In the genomic region with DNA sequence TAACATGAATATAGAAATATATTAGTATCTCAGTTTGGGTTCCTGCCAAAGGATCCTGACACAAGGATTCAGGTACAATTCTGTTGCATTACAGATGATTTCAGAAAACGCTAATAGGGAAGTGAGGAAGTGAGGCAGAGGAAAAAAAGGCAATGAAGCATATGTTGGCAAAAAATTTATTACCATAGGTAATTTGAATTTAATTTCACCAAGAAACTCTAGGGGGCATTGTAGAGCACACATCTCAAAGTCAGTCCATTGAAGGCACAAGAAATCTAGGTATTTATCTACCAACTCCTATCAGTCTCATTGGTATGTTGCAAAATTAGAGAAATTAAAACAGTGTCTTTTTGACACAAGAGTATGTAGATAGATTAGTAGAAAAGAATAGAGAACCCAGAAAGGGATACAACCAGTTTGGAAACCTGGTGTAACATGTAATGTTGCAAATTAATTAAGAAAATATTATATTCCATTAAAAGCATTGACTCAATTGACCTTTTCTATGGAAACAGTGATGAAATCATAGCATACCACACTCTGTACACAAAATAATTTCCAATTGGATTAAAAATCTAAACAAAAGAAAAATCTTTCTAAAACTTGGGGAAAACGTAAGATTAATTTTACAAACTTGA, we compare ENCODE assay signal across 1 cellular context.
TF ChIP-seq lines count a peak whose summit lies in the region.

No MANE protein-coding gene starts in this region.

TF ChIP-seq in IMR-90, 13 proteins besides CTCF, POLR2A, EP300 and RAD21 (continued from another document):
- TF ChIP-seq, protein P1, sequence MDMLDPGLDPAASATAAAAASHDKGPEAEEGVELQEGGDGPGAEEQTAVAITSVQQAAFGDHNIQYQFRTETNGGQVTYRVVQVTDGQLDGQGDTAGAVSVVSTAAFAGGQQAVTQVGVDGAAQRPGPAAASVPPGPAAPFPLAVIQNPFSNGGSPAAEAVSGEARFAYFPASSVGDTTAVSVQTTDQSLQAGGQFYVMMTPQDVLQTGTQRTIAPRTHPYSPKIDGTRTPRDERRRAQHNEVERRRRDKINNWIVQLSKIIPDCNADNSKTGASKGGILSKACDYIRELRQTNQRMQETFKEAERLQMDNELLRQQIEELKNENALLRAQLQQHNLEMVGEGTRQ (IDR thresholded peaks at IDR 0.05; ENCODE audit: low read depth, low read length) = no peak
- TF ChIP-seq CEBPB (IDR thresholded peaks at IDR 0.05; ENCODE audit: low read depth, low read length) = no peak
- TF ChIP-seq, protein P2, sequence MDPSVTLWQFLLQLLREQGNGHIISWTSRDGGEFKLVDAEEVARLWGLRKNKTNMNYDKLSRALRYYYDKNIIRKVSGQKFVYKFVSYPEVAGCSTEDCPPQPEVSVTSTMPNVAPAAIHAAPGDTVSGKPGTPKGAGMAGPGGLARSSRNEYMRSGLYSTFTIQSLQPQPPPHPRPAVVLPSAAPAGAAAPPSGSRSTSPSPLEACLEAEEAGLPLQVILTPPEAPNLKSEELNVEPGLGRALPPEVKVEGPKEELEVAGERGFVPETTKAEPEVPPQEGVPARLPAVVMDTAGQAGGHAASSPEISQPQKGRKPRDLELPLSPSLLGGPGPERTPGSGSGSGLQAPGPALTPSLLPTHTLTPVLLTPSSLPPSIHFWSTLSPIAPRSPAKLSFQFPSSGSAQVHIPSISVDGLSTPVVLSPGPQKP (IDR thresholded peaks at IDR 0.05; ENCODE audit: borderline replicate concordance, low read depth, low read length) = no peak
- no peak for TF ChIP-seq MAZ (IDR thresholded peaks at IDR 0.05; ENCODE audit: borderline replicate concordance, low read depth, low read length)
- no peak for TF ChIP-seq RCOR1 (IDR thresholded peaks at IDR 0.05; ENCODE audit: insufficient replicate concordance, low read length)
- no peak for TF ChIP-seq MAFK (IDR thresholded peaks at IDR 0.05; ENCODE audit: low read depth, low read length)
TF ChIP-seq in IMR-90: peak in this region for 0.
